In genomic region chr22:50582562-50583293, GRCh38 we compare ENCODE assay signal across 1 cellular context.
TF ChIP-seq lines count a peak whose summit lies in the region.

CHKB (minus strand) TSS chr22:50582849; CDS start chr22:50582781, 68 bp downstream.

TF ChIP-seq in HepG2, 621 proteins besides CTCF, POLR2A, EP300 and RAD21 (continued from another document and continues in another):
- TF ChIP-seq DZIP1 (CRISPR knock-in tag; IDR thresholded peaks at IDR 0.05) = no peak; the same call in 1 of the 2 replicates
- TF ChIP-seq FOXA1 (IDR thresholded peaks at IDR 0.05) = no peak
- no peak for TF ChIP-seq FOXA1 (CRISPR knock-in tag; IDR thresholded peaks at IDR 0.05)
- TF ChIP-seq GATAD2A (CRISPR knock-in tag; IDR thresholded peaks at IDR 0.05) = no peak
- TF ChIP-seq CEBPG (CRISPR knock-in tag; IDR thresholded peaks at IDR 0.05) = 0 out of 2 replicates have a peak, but pooled peaks have one; percentile 16
- peak; percentile 85; the same call in 1 of the 2 replicates for TF ChIP-seq KDM2A (CRISPR knock-in tag; IDR thresholded peaks at IDR 0.05; ENCODE audit: borderline replicate concordance, low read depth)
- no peak for TF ChIP-seq MAF1 (CRISPR knock-in tag; IDR thresholded peaks at IDR 0.05; ENCODE audit: borderline replicate concordance)
- peak; percentile 52; the same call in 1 of the 2 replicates for TF ChIP-seq ZNF589 (CRISPR knock-in tag; conservative IDR thresholded peaks at IDR 0.05)
- TF ChIP-seq NFKBIZ (CRISPR knock-in tag; IDR thresholded peaks at IDR 0.05) = no peak
- peak; percentile 75; the same call in 1 of the 2 replicates for TF ChIP-seq GTF3A (CRISPR knock-in tag; conservative IDR thresholded peaks at IDR 0.05)
- TF ChIP-seq ZNF740 (CRISPR knock-in tag; IDR thresholded peaks at IDR 0.05) = no peak; the same call in 1 of the 2 replicates
- peak; percentile 69 for TF ChIP-seq ASH2L (IDR thresholded peaks at IDR 0.05; ENCODE audit: insufficient read length, low read depth, low read length)
- no peak for TF ChIP-seq RNF219 (CRISPR knock-in tag; IDR thresholded peaks at IDR 0.05)
- no peak; the same call in none of the 2 replicates for TF ChIP-seq PPARG (CRISPR knock-in tag; conservative IDR thresholded peaks at IDR 0.05)
- TF ChIP-seq SP1 (IDR thresholded peaks at IDR 0.05) = no peak
- peak; percentile 83 for TF ChIP-seq SP1 (CRISPR knock-in tag; IDR thresholded peaks at IDR 0.05)
- peak; percentile 93 for TF ChIP-seq NFYB (CRISPR knock-in tag; IDR thresholded peaks at IDR 0.05)
- peak; percentile 59; the same call in 1 of the 2 replicates for TF ChIP-seq KAT8 (CRISPR knock-in tag; IDR thresholded peaks at IDR 0.05)
- no peak for TF ChIP-seq CREM (IDR thresholded peaks at IDR 0.05)
- no peak for TF ChIP-seq CREM (CRISPR knock-in tag; IDR thresholded peaks at IDR 0.05)
- TF ChIP-seq ZBTB3 (CRISPR knock-in tag; IDR thresholded peaks at IDR 0.05; ENCODE audit: borderline replicate concordance, low read depth) = no peak
- TF ChIP-seq MED13 (CRISPR knock-in tag; IDR thresholded peaks at IDR 0.05) = 0 out of 2 replicates have a peak, but pooled peaks have one; percentile 18
- 0 out of 2 replicates have a peak, but pooled peaks have one; percentile 51 for TF ChIP-seq ZNF503 (CRISPR knock-in tag; IDR thresholded peaks at IDR 0.05)
- TF ChIP-seq ZNF430 (CRISPR knock-in tag; IDR thresholded peaks at IDR 0.05) = peak; percentile 21; the same call in 1 of the 2 replicates
- peak; percentile 68 for TF ChIP-seq HOXD1 (CRISPR knock-in tag; IDR thresholded peaks at IDR 0.05)
- TF ChIP-seq JUNB (CRISPR knock-in tag; IDR thresholded peaks at IDR 0.05; ENCODE audit: borderline replicate concordance) = no peak
- no peak for TF ChIP-seq FOXO4 (CRISPR knock-in tag; conservative IDR thresholded peaks at IDR 0.05)
- no peak for TF ChIP-seq ZNF468 (CRISPR knock-in tag; IDR thresholded peaks at IDR 0.05)
- TF ChIP-seq SP140L (CRISPR knock-in tag; IDR thresholded peaks at IDR 0.05; ENCODE audit: borderline replicate concordance) = no peak
- peak; percentile 18; the same call in 1 of the 2 replicates for TF ChIP-seq ZNF33B (CRISPR knock-in tag; IDR thresholded peaks at IDR 0.05)
- peak; percentile 89 for TF ChIP-seq ZNF547 (CRISPR knock-in tag; IDR thresholded peaks at IDR 0.05)
- TF ChIP-seq ZNF629 (CRISPR knock-in tag; conservative IDR thresholded peaks at IDR 0.05) = 0 out of 2 replicates have a peak, but pooled peaks have one; percentile 21
- peak; percentile 76 for TF ChIP-seq ZMAT3 (CRISPR knock-in tag; conservative IDR thresholded peaks at IDR 0.05)
- TF ChIP-seq ZNF230 (CRISPR knock-in tag; IDR thresholded peaks at IDR 0.05) = peak; percentile 88; the same call in 1 of the 2 replicates
- peak; percentile 47; the same call in 1 of the 2 replicates for TF ChIP-seq ZHX2 (IDR thresholded peaks at IDR 0.05; ENCODE audit: low read depth)
- no peak for TF ChIP-seq ZHX2 (CRISPR knock-in tag; IDR thresholded peaks at IDR 0.05; ENCODE audit: borderline replicate concordance)
- TF ChIP-seq MYC (CRISPR knock-in tag; IDR thresholded peaks at IDR 0.05; ENCODE audit: borderline replicate concordance) = peak; percentile 65
- no peak for TF ChIP-seq ELF3 (CRISPR knock-in tag; IDR thresholded peaks at IDR 0.05)
- peak; percentile 53; the same call in 1 of the 2 replicates for TF ChIP-seq NFKB2 (CRISPR knock-in tag; IDR thresholded peaks at IDR 0.05; ENCODE audit: borderline replicate concordance)
- TF ChIP-seq ZFP36 (IDR thresholded peaks at IDR 0.05; ENCODE audit: borderline replicate concordance, low read depth, low read length, partially characterized antibody) = no peak
- TF ChIP-seq NCOA1 (CRISPR knock-in tag; IDR thresholded peaks at IDR 0.05) = peak; percentile 31; the same call in 1 of the 2 replicates
- TF ChIP-seq DPF2 (CRISPR knock-in tag; IDR thresholded peaks at IDR 0.05; ENCODE audit: borderline replicate concordance, low read depth) = no peak
- no peak for TF ChIP-seq HIVEP1 (CRISPR knock-in tag; IDR thresholded peaks at IDR 0.05)
- TF ChIP-seq ZNF580 (CRISPR knock-in tag; IDR thresholded peaks at IDR 0.05; ENCODE audit: borderline replicate concordance, low read depth) = no peak; the same call in 1 of the 2 replicates
- TF ChIP-seq PAXIP1 (CRISPR knock-in tag; conservative IDR thresholded peaks at IDR 0.05) = peak; percentile 27; the same call in 1 of the 2 replicates
- no peak for TF ChIP-seq XBP1 (CRISPR knock-in tag; IDR thresholded peaks at IDR 0.05)
- TF ChIP-seq SP2 (CRISPR knock-in tag; IDR thresholded peaks at IDR 0.05) = peak; percentile 77
- 0 out of 2 replicates have a peak, but pooled peaks have one; percentile 59 for TF ChIP-seq NRL (CRISPR knock-in tag; IDR thresholded peaks at IDR 0.05; ENCODE audit: borderline replicate concordance)
- TF ChIP-seq KDM3A (CRISPR knock-in tag; IDR thresholded peaks at IDR 0.05; ENCODE audit: low read depth) = 0 out of 2 replicates have a peak, but pooled peaks have one; percentile 40
- peak; percentile 83; the same call in 1 of the 2 replicates for TF ChIP-seq ZC3H13 (CRISPR knock-in tag; IDR thresholded peaks at IDR 0.05)
